In genomic region chr16:68253721-68254120, GRCh38 we compare ENCODE assay signal across 22 cellular contexts. TPM values are rescaled to one million over a fixed set of nuclear protein-coding genes. Genes with fewer than 3 reads are reported as not detected.
A peak's percentile ranks its signal among the peaks of the same experiment; 100 is the strongest.
DNase-seq lines count a peak whose midpoint lies in the region; ATAC-seq and TF ChIP-seq lines count a peak whose summit lies in the region.
"Had no signal": no experiment of that assay in that cellular context is flagged by ENCODE, and none has a peak within 500 bp of the region (broad histone marks: within the 10 kb centered on the region; RNA-seq: fewer than 3 reads in every experiment).

No MANE protein-coding gene starts in this region.

- H3K36me3 ChIP-seq in left ventricle myocardium inferior, result peaks cover 84% of the 10 kb centered on the region
- H3K36me3 ChIP-seq in BLaER1 treated with 17β-estradiol and CSF1 and Interleukin-3, amounts not matched to agents 10 nM and 100 nM, result peaks cover 53 to 86% (median 67%) of the 10 kb centered on the region in 11 experiments
- H3K36me3 ChIP-seq in SU-DHL-6 (ENCODE audit: low read length), result no peaks in the 10 kb centered on the region
- H3K36me3 ChIP-seq in psoas muscle (ENCODE audit: insufficient read depth in 1 of 2, low read depth in 1 of 2), result peaks cover 8 to 75% of the 10 kb centered on the region in 2 donors
- H3K36me3 ChIP-seq: MG63 had no signal

- H3K9me3 ChIP-seq in left ventricle myocardium inferior (replicated peaks), result no peaks in the 10 kb centered on the region
- no peaks in the 10 kb centered on the region for H3K9me3 ChIP-seq in BLaER1 treated with 17β-estradiol and CSF1 and Interleukin-3, amounts not matched to agents 10 nM and 100 nM (replicated peaks in 1 of 11)
- no peaks in the 10 kb centered on the region for H3K9me3 ChIP-seq in SU-DHL-6 (ENCODE audit: insufficient read depth, low read length)
- H3K9me3 ChIP-seq in psoas muscle, result no peaks in the 10 kb centered on the region
- H3K9me3 ChIP-seq: MG63 had no signal

- H3F3A ChIP-seq in SU-DHL-6 (ENCODE audit: insufficient read depth), result peaks cover 30% of the 10 kb centered on the region

- H3K27me3 ChIP-seq in left ventricle myocardium inferior (ENCODE audit: low read depth) (no peaks in the 10 kb centered on the region), SU-DHL-6 (ENCODE audit: low read length) (no peaks in the 10 kb centered on the region), psoas muscle (ENCODE audit: insufficient read depth in 3 of 3, low read length in 2 of 3) (no peaks in the 10 kb centered on the region)
- no peaks in the 10 kb centered on the region for H3K27me3 ChIP-seq in BLaER1 treated with 17β-estradiol and CSF1 and Interleukin-3, amounts not matched to agents 10 nM and 100 nM
- H3K27me3 ChIP-seq: MG63 had no signal

- no peak for TF ChIP-seq CTCF in left ventricle myocardium inferior (IDR thresholded peaks at IDR 0.05; ENCODE audit: borderline replicate concordance)
- TF ChIP-seq CTCF in SU-DHL-6 (IDR thresholded peaks at IDR 0.05; ENCODE audit: insufficient read depth, low read length, poor library complexity, severe bottlenecking), result no peak
- no peak for TF ChIP-seq CTCF in psoas muscle (IDR thresholded peaks at IDR 0.05)

- no peak overlapping the region for H3K4me3 ChIP-seq in left ventricle myocardium inferior
- H3K4me3 ChIP-seq in BLaER1 treated with 17β-estradiol and CSF1 and Interleukin-3, amounts not matched to agents 10 nM and 100 nM, result no peak overlapping the region
- H3K4me3 ChIP-seq in SU-DHL-6 (ENCODE audit: insufficient read depth, low read length, poor library complexity, severe bottlenecking), result no peak overlapping the region
- H3K4me3 ChIP-seq in psoas muscle, result no peak overlapping the region
- H3K4me3 ChIP-seq: MG63 had no signal

- peak overlapping the region in 7 of 11 experiments; percentile 58 to 91 (median 76); a peak in 9 of 22 replicates for H3K4me2 ChIP-seq in BLaER1 treated with 17β-estradiol and CSF1 and Interleukin-3, amounts not matched to agents 10 nM and 100 nM
- H3K4me2 ChIP-seq in SU-DHL-6 (ENCODE audit: low read depth, low read length, poor library complexity, severe bottlenecking), result no peak overlapping the region

- no peak for TF ChIP-seq POLR2A in GM18505 (IDR thresholded peaks at IDR 0.05; ENCODE audit: borderline replicate concordance, extremely low read depth, insufficient read depth, insufficient read length)

- H3K9me2 ChIP-seq in SU-DHL-6 (replicated peaks; ENCODE audit: insufficient read depth, low read length), result no peaks in the 10 kb centered on the region

- H2AFZ ChIP-seq in SU-DHL-6 (ENCODE audit: low read depth, low read length, severe bottlenecking), result no peak overlapping the region

- no peaks in the 10 kb centered on the region for H3K79me2 ChIP-seq in SU-DHL-6 (ENCODE audit: insufficient read depth, low read length)

- peak overlapping the region in 2 of 11 experiments; percentile 66 to 77; a peak in 1 of 22 replicates for H3K9ac ChIP-seq in BLaER1 treated with 17β-estradiol and CSF1 and Interleukin-3, amounts not matched to agents 10 nM and 100 nM
- H3K9ac ChIP-seq in SU-DHL-6 (ENCODE audit: low read length), result no peak overlapping the region

- DNase-seq in left ventricle myocardium inferior (no peak), left ventricle myocardium superior (no peak), psoas muscle (no peak)
- DNase-seq: C1 segment of cervical spinal cord; COR-L47; DMS53; HCEC 1CT; KBM-7; MG63; NCI-H1694; NCI-H2029 treated with DMSO at 0.1 percent for 48 hours; NCI-H446 treated with DMSO at 0.1 percent for 48 hours; NCI-H526; NCI-H82; NK-92 treated with Interleukin-12 subunit alpha and Interleukin-12 subunit beta, amount 100 ng/mL, for 24 hours; RPMI8226; SHP77 treated with DMSO at 0.1 percent for 48 hours had no signal

- peak overlapping the region; percentile 93 for H3K27ac ChIP-seq in left ventricle myocardium inferior (replicated peaks)
- peak overlapping the region in 6 of 11 experiments; percentile 58 to 100 (median 74); a peak in 10 of 22 replicates for H3K27ac ChIP-seq in BLaER1 treated with 17β-estradiol and CSF1 and Interleukin-3, amounts not matched to agents 10 nM and 100 nM
- H3K27ac ChIP-seq in SU-DHL-6 (ENCODE audit: low read depth, low read length), result peak overlapping the region; percentile 29; the same call in 1 of the 2 replicates
- H3K27ac ChIP-seq in psoas muscle, result peak overlapping the region; percentile 99

- H3K4me1 ChIP-seq in left ventricle myocardium inferior (peaks cover 91% of the 10 kb centered on the region), psoas muscle (peaks cover 71% of the 10 kb centered on the region)
- H3K4me1 ChIP-seq in BLaER1 treated with 17β-estradiol and CSF1 and Interleukin-3, amounts not matched to agents 10 nM and 100 nM, result peaks cover 77 to 99% (median 94%) of the 10 kb centered on the region in 10 experiments

- ATAC-seq in left ventricle myocardium superior (no peak), psoas muscle (no peak), GM18505 (IDR thresholded peaks at IDR 0.05; ENCODE audit: unreplicated experiment) (no peak), GM18873 (IDR thresholded peaks at IDR 0.05; ENCODE audit: low FRiP score, unreplicated experiment) (no peak), GM19023 (IDR thresholded peaks at IDR 0.05; ENCODE audit: unreplicated experiment) (no peak)

- intact Hi-C loops in left ventricle myocardium inferior (cut with micrococcal nuclease), result no loop called here
- intact Hi-C loops in left ventricle myocardium superior (cut with micrococcal nuclease), result no loop called here
- intact Hi-C loops in psoas muscle (cut with DNase I), result no loop called here

- 86 to 95% (median 94%) methylated on average over 4 of the region's 4 CpGs for WGBS in psoas muscle, 3 donors

- H4K20me1 ChIP-seq in BLaER1 treated with 17β-estradiol and CSF1 and Interleukin-3, amounts not matched to agents 10 nM and 100 nM, result peaks cover 0 to 48% (median 0%) of the 10 kb centered on the region in 11 experiments; a peak in 5 of 22 replicates
- H4K20me1 ChIP-seq in SU-DHL-6 (ENCODE audit: low read depth, low read length), result no peaks in the 10 kb centered on the region

RNA-seq across cellular contexts. Expression of gene PLA2G15, which starts 8.5 kb away (rescaled TPM):
- 35.5 TPM for total RNA-seq in left ventricle myocardium inferior
- 33.8 TPM for total RNA-seq in left ventricle myocardium superior
- total RNA-seq in psoas muscle, result 10 to 100 TPM; 28.0 to 65.0 (median 31.0) TPM
- polyA plus RNA-seq in psoas muscle, result 10 to 100 TPM; 13.0 to 31.7 (median 22.6) TPM

RNA-seq across cellular contexts. Expression of gene SLC7A6, which starts 10.6 kb away (rescaled TPM):
- total RNA-seq in left ventricle myocardium inferior (44.2 TPM), left ventricle myocardium superior (38.2 TPM), psoas muscle (100 to 1,000 TPM in 1 of 4 donors, 10 to 100 TPM in 3; 25.6 to 217 (median 70.5) TPM)
- polyA plus RNA-seq in psoas muscle, result 10 to 100 TPM in 2 of 3 donors, 1 to 10 TPM in 1; 9.2 to 55.2 (median 36.4) TPM

RNA-seq across cellular contexts. Expression of gene ESRP2, which starts 17.8 kb away (rescaled TPM):
- total RNA-seq in left ventricle myocardium inferior (0.14 TPM), left ventricle myocardium superior (0.87 TPM), psoas muscle (not detected)
- under 1 TPM; 0.03 to 0.08 (median 0.05) TPM for polyA plus RNA-seq in psoas muscle

RNA-seq across cellular contexts. Expression of gene SLC7A6OS, which starts 57.0 kb away (rescaled TPM):
- total RNA-seq in left ventricle myocardium inferior (13.6 TPM), left ventricle myocardium superior (14.2 TPM), psoas muscle (10 to 100 TPM in 2 of 4 donors, 1 to 10 TPM in 2; 7.9 to 12.6 (median 9.9) TPM)
- polyA plus RNA-seq in psoas muscle, result 10 to 100 TPM in 1 of 3 donors, 1 to 10 TPM in 2; 5.8 to 16.3 (median 9.5) TPM

RNA-seq across cellular contexts. Expression of gene PRMT7, which starts 57.1 kb away (rescaled TPM):
- total RNA-seq in left ventricle myocardium inferior, result 25.6 TPM
- 30.9 TPM for total RNA-seq in left ventricle myocardium superior
- total RNA-seq in psoas muscle, result 10 to 100 TPM; 19.9 to 31.4 (median 26.6) TPM
- polyA plus RNA-seq in psoas muscle, result 10 to 100 TPM; 18.9 to 45.1 (median 20.4) TPM

Comparison
In these comparisons a context has a peak if more than half of its experiments do, and no peak if none do; other contexts are left out.
1. H3K27ac ChIP-seq: peak in every context shown above with its lines; median percentile 99 in psoas muscle; 93 in left ventricle myocardium inferior; 74 in BLaER1 treated with 17β-estradiol and CSF1 and Interleukin-3, amounts not matched to agents 10 nM and 100 nM; 29 in SU-DHL-6.